1 cellular context compared by ENCODE assay signal in the genomic region with DNA sequence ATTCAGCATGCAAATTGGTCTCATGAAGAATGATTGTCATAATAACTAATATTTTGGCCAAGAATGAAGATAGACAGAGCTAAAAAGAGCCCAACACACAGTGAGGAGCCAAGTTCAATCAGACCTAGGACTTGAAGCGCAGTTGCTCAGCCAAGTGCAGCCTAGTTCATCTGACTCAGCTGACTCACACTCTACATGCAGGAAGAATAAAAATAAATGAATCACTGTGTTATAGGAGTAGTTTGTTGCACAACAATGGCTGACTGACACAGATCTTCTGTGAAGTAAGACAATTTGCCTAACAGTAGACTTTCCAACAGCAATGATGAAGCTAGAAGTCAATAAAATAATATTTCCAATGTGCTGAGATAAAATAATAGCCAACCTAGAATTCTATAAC.
TF ChIP-seq lines count a peak whose summit lies in the region.

No MANE protein-coding gene starts in this region.

TF ChIP-seq in GM23338, 12 proteins besides CTCF, POLR2A, EP300 and RAD21 (continued from another document):
- TF ChIP-seq, protein P1, sequence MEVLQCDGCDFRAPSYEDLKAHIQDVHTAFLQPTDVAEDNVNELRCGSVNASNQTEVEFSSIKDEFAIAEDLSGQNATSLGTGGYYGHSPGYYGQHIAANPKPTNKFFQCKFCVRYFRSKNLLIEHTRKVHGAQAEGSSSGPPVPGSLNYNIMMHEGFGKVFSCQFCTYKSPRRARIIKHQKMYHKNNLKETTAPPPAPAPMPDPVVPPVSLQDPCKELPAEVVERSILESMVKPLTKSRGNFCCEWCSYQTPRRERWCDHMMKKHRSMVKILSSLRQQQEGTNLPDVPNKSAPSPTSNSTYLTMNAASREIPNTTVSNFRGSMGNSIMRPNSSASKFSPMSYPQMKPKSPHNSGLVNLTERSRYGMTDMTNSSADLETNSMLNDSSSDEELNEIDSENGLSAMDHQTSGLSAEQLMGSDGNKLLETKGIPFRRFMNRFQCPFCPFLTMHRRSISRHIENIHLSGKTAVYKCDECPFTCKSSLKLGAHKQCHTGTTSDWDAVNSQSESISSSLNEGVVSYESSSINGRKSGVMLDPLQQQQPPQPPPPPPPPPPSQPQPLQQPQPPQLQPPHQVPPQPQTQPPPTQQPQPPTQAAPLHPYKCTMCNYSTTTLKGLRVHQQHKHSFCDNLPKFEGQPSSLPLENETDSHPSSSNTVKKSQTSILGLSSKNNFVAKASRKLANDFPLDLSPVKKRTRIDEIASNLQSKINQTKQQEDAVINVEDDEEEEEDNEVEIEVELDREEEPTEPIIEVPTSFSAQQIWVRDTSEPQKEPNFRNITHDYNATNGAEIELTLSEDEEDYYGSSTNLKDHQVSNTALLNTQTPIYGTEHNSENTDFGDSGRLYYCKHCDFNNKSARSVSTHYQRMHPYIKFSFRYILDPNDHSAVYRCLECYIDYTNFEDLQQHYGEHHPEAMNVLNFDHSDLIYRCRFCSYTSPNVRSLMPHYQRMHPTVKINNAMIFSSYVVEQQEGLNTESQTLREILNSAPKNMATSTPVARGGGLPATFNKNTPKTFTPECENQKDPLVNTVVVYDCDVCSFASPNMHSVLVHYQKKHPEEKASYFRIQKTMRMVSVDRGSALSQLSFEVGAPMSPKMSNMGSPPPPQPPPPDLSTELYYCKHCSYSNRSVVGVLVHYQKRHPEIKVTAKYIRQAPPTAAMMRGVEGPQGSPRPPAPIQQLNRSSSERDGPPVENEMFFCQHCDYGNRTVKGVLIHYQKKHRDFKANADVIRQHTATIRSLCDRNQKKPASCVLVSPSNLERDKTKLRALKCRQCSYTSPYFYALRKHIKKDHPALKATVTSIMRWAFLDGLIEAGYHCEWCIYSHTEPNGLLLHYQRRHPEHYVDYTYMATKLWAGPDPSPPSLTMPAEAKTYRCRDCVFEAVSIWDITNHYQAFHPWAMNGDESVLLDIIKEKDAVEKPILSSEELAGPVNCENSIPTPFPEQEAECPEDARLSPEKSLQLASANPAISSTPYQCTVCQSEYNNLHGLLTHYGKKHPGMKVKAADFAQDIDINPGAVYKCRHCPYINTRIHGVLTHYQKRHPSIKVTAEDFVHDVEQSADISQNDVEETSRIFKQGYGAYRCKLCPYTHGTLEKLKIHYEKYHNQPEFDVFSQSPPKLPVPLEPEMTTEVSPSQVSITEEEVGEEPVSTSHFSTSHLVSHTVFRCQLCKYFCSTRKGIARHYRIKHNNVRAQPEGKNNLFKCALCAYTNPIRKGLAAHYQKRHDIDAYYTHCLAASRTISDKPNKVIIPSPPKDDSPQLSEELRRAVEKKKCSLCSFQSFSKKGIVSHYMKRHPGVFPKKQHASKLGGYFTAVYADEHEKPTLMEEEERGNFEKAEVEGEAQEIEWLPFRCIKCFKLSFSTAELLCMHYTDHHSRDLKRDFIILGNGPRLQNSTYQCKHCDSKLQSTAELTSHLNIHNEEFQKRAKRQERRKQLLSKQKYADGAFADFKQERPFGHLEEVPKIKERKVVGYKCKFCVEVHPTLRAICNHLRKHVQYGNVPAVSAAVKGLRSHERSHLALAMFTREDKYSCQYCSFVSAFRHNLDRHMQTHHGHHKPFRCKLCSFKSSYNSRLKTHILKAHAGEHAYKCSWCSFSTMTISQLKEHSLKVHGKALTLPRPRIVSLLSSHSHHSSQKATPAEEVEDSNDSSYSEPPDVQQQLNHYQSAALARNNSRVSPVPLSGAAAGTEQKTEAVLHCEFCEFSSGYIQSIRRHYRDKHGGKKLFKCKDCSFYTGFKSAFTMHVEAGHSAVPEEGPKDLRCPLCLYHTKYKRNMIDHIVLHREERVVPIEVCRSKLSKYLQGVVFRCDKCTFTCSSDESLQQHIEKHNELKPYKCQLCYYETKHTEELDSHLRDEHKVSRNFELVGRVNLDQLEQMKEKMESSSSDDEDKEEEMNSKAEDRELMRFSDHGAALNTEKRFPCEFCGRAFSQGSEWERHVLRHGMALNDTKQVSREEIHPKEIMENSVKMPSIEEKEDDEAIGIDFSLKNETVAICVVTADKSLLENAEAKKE (CRISPR knock-in tag; IDR thresholded peaks at IDR 0.05): no peak
- TF ChIP-seq EZH2phosphoT487 (IDR thresholded peaks at IDR 0.05; ENCODE audit: unreplicated experiment) (no peak), POLR2AphosphoS5 (IDR thresholded peaks at IDR 0.05; ENCODE audit: low read depth) (no peak), ZNF114 (CRISPR knock-in tag; IDR thresholded peaks at IDR 0.05) (no peak), NANOG (IDR thresholded peaks at IDR 0.05; ENCODE audit: borderline replicate concordance) (no peak), EZH2 (IDR thresholded peaks at IDR 0.05; ENCODE audit: low read depth, unreplicated experiment) (no peak), CREB1 (CRISPR knock-in tag; IDR thresholded peaks at IDR 0.05; ENCODE audit: low read depth) (no peak), STAT1 (IDR thresholded peaks at IDR 0.05; ENCODE audit: unreplicated experiment) (no peak)
- TF ChIP-seq, protein P2, sequence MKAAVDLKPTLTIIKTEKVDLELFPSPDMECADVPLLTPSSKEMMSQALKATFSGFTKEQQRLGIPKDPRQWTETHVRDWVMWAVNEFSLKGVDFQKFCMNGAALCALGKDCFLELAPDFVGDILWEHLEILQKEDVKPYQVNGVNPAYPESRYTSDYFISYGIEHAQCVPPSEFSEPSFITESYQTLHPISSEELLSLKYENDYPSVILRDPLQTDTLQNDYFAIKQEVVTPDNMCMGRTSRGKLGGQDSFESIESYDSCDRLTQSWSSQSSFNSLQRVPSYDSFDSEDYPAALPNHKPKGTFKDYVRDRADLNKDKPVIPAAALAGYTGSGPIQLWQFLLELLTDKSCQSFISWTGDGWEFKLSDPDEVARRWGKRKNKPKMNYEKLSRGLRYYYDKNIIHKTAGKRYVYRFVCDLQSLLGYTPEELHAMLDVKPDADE (IDR thresholded peaks at IDR 0.05): no peak
